Comparison of ENCODE assay signal across 20 cellular contexts in the genomic region with DNA sequence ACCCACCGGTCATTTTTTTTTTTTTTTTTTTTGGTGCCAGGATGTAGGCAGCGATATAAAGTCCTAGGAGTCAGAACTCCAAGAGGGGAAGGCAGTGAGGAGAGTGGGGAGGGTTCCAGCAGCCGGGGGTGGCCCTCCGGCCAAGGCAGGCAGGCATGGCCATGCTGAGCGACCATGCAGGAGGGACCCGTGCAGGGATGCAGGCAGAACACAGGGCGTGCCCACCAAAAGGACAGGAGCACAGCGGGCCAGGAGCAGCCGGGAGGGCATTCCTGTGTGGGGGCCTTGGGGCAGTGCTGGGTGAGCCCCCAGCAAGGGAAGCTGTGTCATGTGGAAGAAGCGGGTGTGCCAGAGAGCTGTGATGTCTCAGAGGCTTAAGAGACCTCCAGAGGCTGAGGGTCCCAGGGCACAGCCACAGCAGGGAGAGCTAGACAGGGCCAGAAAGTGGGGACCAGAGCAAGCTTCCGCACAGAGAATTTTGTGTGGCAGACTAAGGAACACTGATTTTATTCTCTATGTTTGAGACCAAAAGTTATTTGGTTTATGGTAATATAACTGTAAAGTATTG. TPM values are rescaled to one million over a fixed set of nuclear protein-coding genes. Genes with fewer than 3 reads are reported as not detected.
A peak's percentile ranks its signal among the peaks of the same experiment; 100 is the strongest.
DNase-seq lines count a peak whose midpoint lies in the region; ATAC-seq, FAIRE-seq and TF ChIP-seq lines count a peak whose summit lies in the region.
"Had no signal": no experiment of that assay in that cellular context is flagged by ENCODE, and none has a peak within 500 bp of the region (broad histone marks: within the 10 kb centered on the region; RNA-seq: fewer than 3 reads in every experiment).

No MANE protein-coding gene starts in this region.

- no peak overlapping the region for H2BK5ac ChIP-seq in H1 (ENCODE audit: low read depth, low read length)

- TF ChIP-seq EP300 in HepG2 (IDR thresholded peaks at IDR 0.05; ENCODE audit: low read depth in 2 of 2, low read length in 2 of 2) (no peak), HepG2 (CRISPR knock-in tag; IDR thresholded peaks at IDR 0.05; ENCODE audit: borderline replicate concordance) (no peak), H1 (IDR thresholded peaks at IDR 0.05; ENCODE audit: borderline replicate concordance in 1 of 2, low read depth in 2 of 2, low read length in 2 of 2) (no peak)

- H3K27ac Mint-ChIP-seq in neural crest cell (ENCODE audit: unreplicated experiment) = no peak overlapping the region
- H3K27ac Mint-ChIP-seq: B cell had no signal

- peaks cover 14% of the 10 kb centered on the region for H3K4me1 Mint-ChIP-seq in neural crest cell

- H3K23me2 ChIP-seq in H1 (ENCODE audit: low read depth, low read length) = peaks cover 2% of the 10 kb centered on the region; the same call in 1 of the 2 replicates

- H3K4ac ChIP-seq in H1 (replicated peaks; ENCODE audit: insufficient read length, low read depth, low read length) = no peak overlapping the region

- peaks cover 38 to 57% of the 10 kb centered on the region in 2 experiments for H3K36me3 ChIP-seq in HepG2 (replicated peaks in 1 of 2; ENCODE audit: control insufficient read depth in 1 of 2, insufficient read depth in 2 of 2, low read length in 2 of 2)
- peaks cover 0 to 52% (median 30%) of the 10 kb centered on the region in 4 donors for H3K36me3 ChIP-seq in right lobe of liver
- peaks cover 5 to 24% (median 13%) of the 10 kb centered on the region in 4 experiments; a peak in 6 of 8 replicates for H3K36me3 ChIP-seq in H1 (ENCODE audit: control insufficient read depth in 2 of 4, insufficient read depth in 4 of 4, low read length in 3 of 4)

- no TSS peak for BruUV-seq in HepG2 (replicated peaks; lab: Mats Ljungman, UMichigan)

- no peak overlapping the region for H4K91ac ChIP-seq in H1 (replicated peaks; ENCODE audit: insufficient read length, low read length)

- H4K20me1 ChIP-seq in HepG2 (ENCODE audit: insufficient read depth, low read length) (no peaks in the 10 kb centered on the region), H1 (replicated peaks in 1 of 2; ENCODE audit: control insufficient read depth in 1 of 2, insufficient read depth in 2 of 2, low read length in 2 of 2) (peaks cover 3 to 11% of the 10 kb centered on the region in 2 experiments)

- TF ChIP-seq POLR2A in HepG2 (IDR thresholded peaks at IDR 0.05; ENCODE audit: insufficient read depth in 1 of 2, low read depth in 2 of 2, low read length in 2 of 2) = no peak
- TF ChIP-seq POLR2A in right lobe of liver (IDR thresholded peaks at IDR 0.05) = no peak
- no peak for TF ChIP-seq POLR2A in H1 (IDR thresholded peaks at IDR 0.05; ENCODE audit: control extremely low read depth in 1 of 2, low read depth in 2 of 2, low read length in 2 of 2)

- H3K56ac ChIP-seq in H1 (replicated peaks; ENCODE audit: insufficient read length, low read depth, low read length) = no peak overlapping the region

- no peak overlapping the region for H3K4me3 ChIP-seq in HepG2 (replicated peaks in 1 of 3; ENCODE audit: insufficient read depth in 1 of 3, low read depth in 2 of 3, low read length in 3 of 3)
- H3K4me3 ChIP-seq in right lobe of liver = no peak overlapping the region
- H3K4me3 ChIP-seq in H1 (ENCODE audit: extremely low read depth in 1 of 4, insufficient read depth in 2 of 4, low read depth in 3 of 4, low read length in 4 of 4) = no peak overlapping the region
- H3K4me3 ChIP-seq: BLaER1 treated with 17β-estradiol and CSF1 and Interleukin-3, amounts not matched to agents 10 nM and 100 nM; GM23248 had no signal

- H2BK12ac ChIP-seq in H1 (ENCODE audit: low read depth, low read length) = no peak overlapping the region

- CTCF ChIA-PET in HepG2 (lab: Yijun Ruan, JAX; ENCODE audit: low intra/inter-chr PET ratio, low total read pairs) = no interaction called here
- CTCF ChIA-PET in H1 (lab: Charles Lee; ENCODE audit: partially characterized antibody) = interaction anchor here (0.6 to 2.3 kb wide), 5 partner anchors 11 to 89 kb away, joined by 4 to 9 read pairs (median 4); no protein-coding TSS in a partner anchor

- no peak overlapping the region for H2BK120ac ChIP-seq in H1 (replicated peaks; ENCODE audit: low read depth, low read length)

- H2AK5ac ChIP-seq in H1 (ENCODE audit: low read depth, low read length) = no peak overlapping the region

- 98% methylated on average over 11 of the region's 11 CpGs for WGBS in HepG2 (ENCODE audit: low lambda C conversion rate)
- WGBS in right lobe of liver (ENCODE audit: insufficient coverage, low coverage, low lambda C conversion rate, missing lambda C conversion rate) = 80% methylated on average over 2 of the region's 11 CpGs
- 85% methylated on average over 10 of the region's 11 CpGs; no CpG with 5 or more reads in 1 of the 2 experiments for WGBS in H1 (ENCODE audit: extremely low coverage in 1 of 2, insufficient coverage in 1 of 2, insufficient read length in 1 of 2, insufficient replicate concordance in 2 of 2, low coverage in 1 of 2, low lambda C conversion rate in 2 of 2, missing lambda C conversion rate in 1 of 2), 2 experiments

- H3K4me1 ChIP-seq in HepG2 (ENCODE audit: insufficient read depth, low read length) = peaks cover 40% of the 10 kb centered on the region
- H3K4me1 ChIP-seq in right lobe of liver = peaks cover 0 to 31% (median 8%) of the 10 kb centered on the region in 4 donors
- H3K4me1 ChIP-seq in H1 (replicated peaks in 1 of 4; ENCODE audit: control insufficient read depth in 3 of 4, insufficient read depth in 4 of 4, low read length in 3 of 4) = peaks cover 0 to 2% (median 0%) of the 10 kb centered on the region in 4 experiments; a peak in 2 of 7 replicates

- in situ Hi-C loops in HepG2 (cut with HindIII; ENCODE audit: extremely low pct_ligation_motif_present, low pct_unique_long_range_greater_than_20kb) = no loop called here

- peaks cover 3% of the 10 kb centered on the region for H3K36me3 Mint-ChIP-seq in neural crest cell (ENCODE audit: low read depth)

- TF ChIP-seq CTCF in HepG2 (CRISPR knock-in tag; IDR thresholded peaks at IDR 0.05) = no peak
- TF ChIP-seq CTCF in right lobe of liver (IDR thresholded peaks at IDR 0.05) = no peak
- TF ChIP-seq CTCF in H1 (IDR thresholded peaks at IDR 0.05; ENCODE audit: control extremely low read depth in 1 of 3, insufficient read depth in 1 of 3, low read depth in 1 of 3, low read length in 3 of 3) = no peak
- no peak for TF ChIP-seq CTCF in neural crest cell (conservative IDR thresholded peaks at IDR 0.05)

- no peaks in the 10 kb centered on the region; a peak in 1 of 5 replicates for H3K27me3 ChIP-seq in HepG2 (ENCODE audit: control insufficient read depth in 1 of 2, insufficient read depth in 2 of 2, low read length in 2 of 2)
- no peaks in the 10 kb centered on the region for H3K27me3 ChIP-seq in right lobe of liver
- H3K27me3 ChIP-seq in H1 (replicated peaks in 1 of 4; ENCODE audit: control insufficient read depth in 3 of 4, extremely low read depth in 1 of 4, insufficient read depth in 3 of 4, low read length in 3 of 4) = no peaks in the 10 kb centered on the region
- H3K27me3 ChIP-seq: BLaER1 treated with 17β-estradiol and CSF1 and Interleukin-3, amounts not matched to agents 10 nM and 100 nM had no signal

- H2BK15ac ChIP-seq in H1 (ENCODE audit: low read length) = no peak overlapping the region

- H3K18ac ChIP-seq in H1 (ENCODE audit: extremely low read depth, low read length) = no peak overlapping the region

- H3K9me3 ChIP-seq in HepG2 (ENCODE audit: low read length) = no peaks in the 10 kb centered on the region
- H3K9me3 ChIP-seq in right lobe of liver = no peaks in the 10 kb centered on the region
- H3K9me3 ChIP-seq in H1 (ENCODE audit: insufficient read depth in 2 of 2, low read depth in 1 of 2, low read length in 1 of 2) = no peaks in the 10 kb centered on the region
- H3K9me3 ChIP-seq: BLaER1 treated with 17β-estradiol and CSF1 and Interleukin-3, amounts not matched to agents 10 nM and 100 nM had no signal

- no peaks in the 10 kb centered on the region for H3K27me3 Mint-ChIP-seq in neural crest cell (ENCODE audit: low read depth)
- H3K27me3 Mint-ChIP-seq: B cell; CD8-positive, alpha-beta memory T cell had no signal

- H3K79me1 ChIP-seq in H1 (ENCODE audit: low read depth, low read length) = peaks cover 10% of the 10 kb centered on the region

- no peak overlapping the region for H3K14ac ChIP-seq in H1 (ENCODE audit: insufficient read length)

- TF ChIP-seq RAD21 in HepG2 (CRISPR knock-in tag; IDR thresholded peaks at IDR 0.05) (no peak), H1 (IDR thresholded peaks at IDR 0.05 in 1 of 2, conservative IDR thresholded peaks at IDR 0.05 in 1 of 2; ENCODE audit: low read depth in 2 of 2, low read length in 2 of 2) (no peak)

- H2AFZ ChIP-seq in HepG2 (ENCODE audit: low read length) = no peak overlapping the region
- H2AFZ ChIP-seq in H1 (ENCODE audit: low read length) = no peak overlapping the region
- H2AFZ ChIP-seq: GM23248 had no signal

- H3K4me3 Mint-ChIP-seq in neural crest cell = peak overlapping the region; percentile 72
- H3K4me3 Mint-ChIP-seq: B cell had no signal

- H3K27ac ChIP-seq in HepG2 (ENCODE audit: extremely low read length, insufficient read depth, low read length) = no peak overlapping the region
- H3K27ac ChIP-seq in right lobe of liver = no peak overlapping the region
- H3K27ac ChIP-seq in H1 (ENCODE audit: low read depth, low read length) = no peak overlapping the region
- H3K27ac ChIP-seq: BLaER1 treated with 17β-estradiol and CSF1 and Interleukin-3, amounts not matched to agents 10 nM and 100 nM; GM23248; HL-60 had no signal

- H3K9me3 Mint-ChIP-seq in neural crest cell = no peaks in the 10 kb centered on the region
- H3K9me3 Mint-ChIP-seq: CD8-positive, alpha-beta memory T cell had no signal

- H3K79me2 ChIP-seq in HepG2 (ENCODE audit: insufficient read depth, low read length) (peaks cover 35% of the 10 kb centered on the region), H1 (ENCODE audit: control insufficient read depth in 1 of 2, insufficient read depth in 2 of 2, low read length in 2 of 2) (peaks cover 8 to 13% of the 10 kb centered on the region in 2 experiments; a peak in 3 of 4 replicates)

- H3K9ac ChIP-seq in HepG2 (ENCODE audit: insufficient read depth, low read depth, low read length) = no peak overlapping the region
- no peak overlapping the region for H3K9ac ChIP-seq in H1 (replicated peaks in 1 of 4; ENCODE audit: extremely low read depth in 1 of 4, low read depth in 3 of 4, low read length in 3 of 4)
- H3K9ac ChIP-seq: GM23248 had no signal

- intact Hi-C loops in HepG2 (cut with micrococcal nuclease; ENCODE audit: unreplicated experiment) (no loop called here), right lobe of liver (cut with DNase I) (no loop called here)

- no peak overlapping the region for H2BK20ac ChIP-seq in H1 (ENCODE audit: low read length)

- POLR2A ChIA-PET in HepG2 (lab: Yijun Ruan, JAX) (interaction anchor here (1.1 to 1.5 kb wide), 3 partner anchors 16 to 177 kb away, joined by 3 to 4 read pairs (median 3); partner anchors contain the start of gene CYP2W1), H1 (lab: Charles Lee; ENCODE audit: partially characterized antibody) (interaction anchor here (1.1 kb wide), 1 partner anchor 16 kb away, joined by 4 read pairs; a partner anchor contains a TSS)

- H3K4me2 ChIP-seq in HepG2 (ENCODE audit: low read depth, low read length) (no peak overlapping the region), H1 (ENCODE audit: insufficient read depth in 1 of 2, low read depth in 2 of 2, low read length in 2 of 2) (no peak overlapping the region)
- H3K4me2 ChIP-seq: BLaER1 treated with 17β-estradiol and CSF1 and Interleukin-3, amounts not matched to agents 10 nM and 100 nM had no signal

- no peak overlapping the region for H3K23ac ChIP-seq in H1 (ENCODE audit: insufficient read length)

- ATAC-seq in HepG2 (no peak), right lobe of liver (no peak), GM21786 (IDR thresholded peaks at IDR 0.05; ENCODE audit: unreplicated experiment) (no peak)

- DNase-seq in HepG2 (ENCODE audit: low spot score) = no peak
- DNase-seq in right lobe of liver = no peak
- no peak for DNase-seq in H1 (ENCODE audit: low read depth in 1 of 2, low spot score in 2 of 2)
- no peak for DNase-seq in neural crest cell (ENCODE audit: low read depth, low spot score)
- DNase-seq in SW 1271 (lab: John Stamatoyannopoulos, UW) = no peak
- no peak for DNase-seq in hippocampal formation (lab: John Stamatoyannopoulos, UW)
- DNase-seq: COR-L47, GM23248, HCEC 1CT, IMR-90 had no signal

- no peak overlapping the region for H4K5ac ChIP-seq in H1 (ENCODE audit: insufficient read length, low read depth, low read length)

- peak overlapping the region; percentile 68; the same call in 1 of the 2 replicates for H4K8ac ChIP-seq in H1 (ENCODE audit: extremely low read depth, insufficient read depth, low read length)

- FAIRE-seq in HepG2 (lab: Jason Lieb, UNC) (no peak), H1 (lab: Jason Lieb, UNC) (no peak)
- FAIRE-seq: D721Med, G401.6, GM12891, GM19239, H54 had no signal

RNA-seq across cellular contexts. Expression of gene ZFAND2A, which starts 5.7 kb away (rescaled TPM):
- 140 and 171 TPM in 2 replicates for total RNA-seq in HepG2 (2016; rRNA removed; fragmentation: Illumina TruSeq; extraction: Trizol)
- total RNA-seq in HepG2 (2016; cell fraction: cytosol; rRNA removed; fragmentation: Illumina TruSeq; extraction: Trizol; ENCODE audit: low read depth) = 81.0 and 93.7 TPM in 2 replicates
- total RNA-seq in HepG2 (2016; cell fraction: insoluble cytoplasmic fraction; rRNA removed; fragmentation: Illumina TruSeq; extraction: Trizol) = 144 and 177 TPM in 2 replicates
- 105 and 123 TPM in 2 replicates for total RNA-seq in HepG2 (2016; cell fraction: membrane; rRNA removed; fragmentation: Illumina TruSeq; extraction: Trizol)
- 76.5 and 85.9 TPM in 2 replicates for total RNA-seq in HepG2 (2016; cell fraction: nucleus; rRNA removed; fragmentation: Illumina TruSeq; extraction: Trizol)
- polyA plus RNA-seq in HepG2 (2011; rRNA removed) = 153 and 155 TPM in 2 replicates
- 116 and 139 TPM in 2 replicates for polyA plus RNA-seq in HepG2 (2011; cell fraction: cytosol; rRNA removed)
- 105 and 133 TPM in 2 replicates for polyA plus RNA-seq in HepG2 (2011; cell fraction: nucleus; rRNA removed)
- polyA plus RNA-seq in HepG2 (2012) = 91.5 and 117 TPM in 2 replicates
- polyA plus RNA-seq in HepG2 (2016; cell fraction: cytosol; fragmentation: Illumina TruSeq; extraction: Trizol; ENCODE audit: low read depth) = 71.0 and 75.6 TPM in 2 replicates
- polyA plus RNA-seq in HepG2 (2016; cell fraction: insoluble cytoplasmic fraction; fragmentation: Illumina TruSeq; extraction: Trizol; ENCODE audit: low read depth) = 158 and 167 TPM in 2 replicates
- polyA plus RNA-seq in HepG2 (2016; cell fraction: membrane; fragmentation: Illumina TruSeq; extraction: Trizol; ENCODE audit: low read depth) = 89.5 and 100 TPM in 2 replicates
- polyA plus RNA-seq in HepG2 (2016; cell fraction: nucleus; fragmentation: Illumina TruSeq; extraction: Trizol; ENCODE audit: insufficient read depth, low read depth) = 146 and 157 TPM in 2 replicates
- polyA minus RNA-seq in HepG2 (2011; rRNA and poly(A)+ RNA removed; ENCODE audit: low replicate concordance) = 24.9 and 155 TPM in 2 replicates
- 40.2 and 55.3 TPM in 2 replicates for polyA minus RNA-seq in HepG2 (2011; cell fraction: cytosol; rRNA and poly(A)+ RNA removed)
- 50.2 and 66.8 TPM in 2 replicates for polyA minus RNA-seq in HepG2 (2011; cell fraction: nucleus; rRNA and poly(A)+ RNA removed)
- 10 to 100 TPM; 24.3 to 43.1 (median 31.8) TPM for total RNA-seq in right lobe of liver
- total RNA-seq in H1 (2021; fragmentation: NEBNext Ultra II Directional; extraction: Animal tissue kit (Norgen Biotek cat#: 25700)) = 15.5 and 16.6 TPM in 2 replicates
- polyA plus RNA-seq in H1 (2011; rRNA removed) = 17.7 and 20.3 TPM in 2 replicates
- polyA plus RNA-seq in H1 (2011; cell fraction: cytosol; rRNA removed) = 22.7 TPM
- 12.6 TPM for polyA plus RNA-seq in H1 (2011; cell fraction: nucleus; rRNA removed)
- 18.9 to 23.2 TPM (median 21.4 TPM) in 4 replicates for polyA plus RNA-seq in H1 (2012, experiment 1 of 2)
- polyA plus RNA-seq in H1 (2012, experiment 2 of 2) = 18.0 TPM
- polyA plus RNA-seq in H1 (2013, experiment 1 of 2) = 7.9 TPM
- polyA plus RNA-seq in H1 (2013, experiment 2 of 2) = 8.7 TPM
- 9.8 and 10.7 TPM in 2 replicates for polyA minus RNA-seq in H1 (2011; rRNA and poly(A)+ RNA removed)
- polyA minus RNA-seq in H1 (2011; cell fraction: cytosol; rRNA and poly(A)+ RNA removed) = 7.8 TPM
- 7.3 TPM for polyA minus RNA-seq in H1 (2011; cell fraction: nucleus; rRNA and poly(A)+ RNA removed)
- total RNA-seq in neural crest cell = 13.6 and 14.5 TPM in 2 replicates
